20 cellular contexts compared by ENCODE assay signal in genomic region chr5:143019157-143019556, GRCh38.
DNase-seq lines count a peak whose midpoint lies in the region; ATAC-seq and TF ChIP-seq lines count a peak whose summit lies in the region.
"Had no signal": no experiment of that assay in that cellular context is flagged by ENCODE, and none has a peak within 500 bp of the region (broad histone marks: within the 10 kb centered on the region; RNA-seq: fewer than 3 reads in every experiment).

No MANE protein-coding gene starts in this region.

- 93% methylated on average over 4 of the region's 4 CpGs for WGBS in HUES64
- 74 to 83% (median 81%) methylated on average over 4 of the region's 4 CpGs for whole genome bisulfite sequencing in spleen, 5 donors

- H3K27me3 ChIP-seq in left ventricle myocardium inferior (ENCODE audit: low read depth) (no peaks in the 10 kb centered on the region), HUES64 (ENCODE audit: insufficient read depth, low read length) (no peaks in the 10 kb centered on the region), spleen (replicated peaks in 1 of 7) (no peaks in the 10 kb centered on the region)
- H3K27me3 ChIP-seq: breast epithelium had no signal

- DNase-seq in left ventricle myocardium inferior: no peak
- DNase-seq in cardiac septum (ENCODE audit: low spot score): no peak
- DNase-seq in activated naive CD8-positive, alpha-beta T cell treated with anti-CD3 and anti-CD28 coated beads, Interleukin-2, amount 50 U/mL, for 24 hours: no peak
- DNase-seq in cerebellum (ENCODE audit: low spot score): no peak
- no peak for DNase-seq in MCF 10A (ENCODE audit: unreplicated experiment)
- DNase-seq in spleen: no peak
- DNase-seq: activated CD8-positive, alpha-beta memory T cell treated with anti-CD3 and anti-CD28 coated beads, Interleukin-2, amount 10 ng/mL, durations not matched to agents 7 days and 5 days; DND-41; effector CD4-positive, alpha-beta T cell; GM23248; left ventricle myocardium superior; naive B cell; NCI-H146 had no signal

- CTCF ChIA-PET in MCF 10A (lab: Yijun Ruan, JAX): interaction anchor here (0.6 to 1.5 kb wide), 4 partner anchors 114 to 1119 kb away, joined by 3 to 5 read pairs (median 4); no protein-coding TSS in a partner anchor

- H3K4me3 ChIP-seq in left ventricle myocardium inferior (no peak overlapping the region), HUES64 (ENCODE audit: low read length) (no peak overlapping the region), spleen (no peak overlapping the region)
- H3K4me3 ChIP-seq: A549, breast epithelium, GM23248 had no signal

- H3K36me3 ChIP-seq in left ventricle myocardium inferior (peaks cover 8% of the 10 kb centered on the region), HUES64 (ENCODE audit: insufficient read depth, low read length) (no peaks in the 10 kb centered on the region; the same call in 1 of the 2 replicates), spleen (peaks cover 0 to 31% (median 0%) of the 10 kb centered on the region in 6 donors)
- H3K36me3 ChIP-seq: breast epithelium had no signal

- H3K4me1 Mint-ChIP-seq in activated naive CD8-positive, alpha-beta T cell treated with anti-CD3 and anti-CD28 coated beads, Interleukin-2, amount 50 U/mL, for 24 hours: peaks cover 79% of the 10 kb centered on the region
- H3K4me1 Mint-ChIP-seq in MCF 10A (ENCODE audit: insufficient read depth, unreplicated experiment): no peaks in the 10 kb centered on the region

- no TSS peak for BruUV-seq in MCF 10A (replicated peaks; lab: Mats Ljungman, UMichigan)

- peak overlapping the region; percentile 47 for H3K27ac Mint-ChIP-seq in activated naive CD8-positive, alpha-beta T cell treated with anti-CD3 and anti-CD28 coated beads, Interleukin-2, amount 50 U/mL, for 24 hours
- no peak overlapping the region for H3K27ac Mint-ChIP-seq in MCF 10A (ENCODE audit: low read depth, unreplicated experiment)
- H3K27ac Mint-ChIP-seq: activated CD8-positive, alpha-beta memory T cell treated with anti-CD3 and anti-CD28 coated beads, Interleukin-2, amount 10 ng/mL, durations not matched to agents 7 days and 5 days; activated naive CD4-positive, alpha-beta T cell treated with anti-CD3 and anti-CD28 coated beads, Interleukin-2, amount 50 U/mL, for 24 hours had no signal

- no peak overlapping the region for H3K9ac ChIP-seq in HUES64 (ENCODE audit: low read depth, low read length)
- H3K9ac ChIP-seq: GM23248 had no signal

- no peak for ATAC-seq in activated naive CD8-positive, alpha-beta T cell treated with anti-CD3 and anti-CD28 coated beads, Interleukin-2, amount 50 U/mL, for 24 hours
- ATAC-seq in GM19035 (IDR thresholded peaks at IDR 0.05; ENCODE audit: unreplicated experiment): no peak
- ATAC-seq: A549; activated CD8-positive, alpha-beta memory T cell treated with anti-CD3 and anti-CD28 coated beads, Interleukin-2, amount 10 ng/mL, durations not matched to agents 7 days and 5 days; left ventricle myocardium superior; Panc1 had no signal

- POLR2A ChIA-PET in MCF 10A (lab: Yijun Ruan, JAX): interaction anchor here (1.6 kb wide), 1 partner anchor 17 kb away, joined by 5 read pairs; no protein-coding TSS in a partner anchor

- peaks cover 8% of the 10 kb centered on the region for H3K9me3 Mint-ChIP-seq in activated naive CD8-positive, alpha-beta T cell treated with anti-CD3 and anti-CD28 coated beads, Interleukin-2, amount 50 U/mL, for 24 hours
- H3K9me3 Mint-ChIP-seq in MCF 10A (ENCODE audit: unreplicated experiment): no peaks in the 10 kb centered on the region
- H3K9me3 Mint-ChIP-seq: naive B cell had no signal

- intact Hi-C loops in left ventricle myocardium inferior (cut with micrococcal nuclease): loop anchor here (10.0 kb wide), 1 partner anchor 806 kb away; no protein-coding TSS in a partner anchor
- intact Hi-C loops in cardiac septum (cut with DNase I): no loop called here
- intact Hi-C loops in MCF 10A (cut with micrococcal nuclease): no loop called here
- intact Hi-C loops in spleen (cut with DNase I; ENCODE audit: low total_unique reads): loop anchor here (10.0 kb wide), 1 partner anchor 806 kb away; no protein-coding TSS in a partner anchor

- H3K4me3 Mint-ChIP-seq in activated naive CD8-positive, alpha-beta T cell treated with anti-CD3 and anti-CD28 coated beads, Interleukin-2, amount 50 U/mL, for 24 hours: no peak overlapping the region
- no peak overlapping the region for H3K4me3 Mint-ChIP-seq in MCF 10A (ENCODE audit: unreplicated experiment)
- H3K4me3 Mint-ChIP-seq: activated CD8-positive, alpha-beta memory T cell treated with anti-CD3 and anti-CD28 coated beads, Interleukin-2, amount 10 ng/mL, durations not matched to agents 7 days and 5 days; activated naive CD4-positive, alpha-beta T cell treated with anti-CD3 and anti-CD28 coated beads, Interleukin-2, amount 50 U/mL, for 24 hours; naive B cell had no signal

- no peak for TF ChIP-seq POLR2A in spleen (IDR thresholded peaks at IDR 0.05)

- peaks cover 6% of the 10 kb centered on the region for H3K9me3 ChIP-seq in left ventricle myocardium inferior (replicated peaks)
- no peaks in the 10 kb centered on the region for H3K9me3 ChIP-seq in HUES64 (ENCODE audit: insufficient read depth, low read depth, low read length)
- peaks cover 0 to 5% (median 0%) of the 10 kb centered on the region in 8 donors for H3K9me3 ChIP-seq in spleen
- H3K9me3 ChIP-seq: A549, breast epithelium had no signal

- no peaks in the 10 kb centered on the region for H3K27me3 Mint-ChIP-seq in activated naive CD8-positive, alpha-beta T cell treated with anti-CD3 and anti-CD28 coated beads, Interleukin-2, amount 50 U/mL, for 24 hours
- H3K27me3 Mint-ChIP-seq in MCF 10A (ENCODE audit: insufficient read depth, unreplicated experiment): no peaks in the 10 kb centered on the region
- H3K27me3 Mint-ChIP-seq: activated naive CD4-positive, alpha-beta T cell treated with anti-CD3 and anti-CD28 coated beads, Interleukin-2, amount 50 U/mL, for 24 hours; naive B cell had no signal

- peaks cover 29% of the 10 kb centered on the region for H3K36me3 Mint-ChIP-seq in activated naive CD8-positive, alpha-beta T cell treated with anti-CD3 and anti-CD28 coated beads, Interleukin-2, amount 50 U/mL, for 24 hours (ENCODE audit: low read depth)
- no peaks in the 10 kb centered on the region for H3K36me3 Mint-ChIP-seq in MCF 10A (ENCODE audit: insufficient read depth, unreplicated experiment)
- H3K36me3 Mint-ChIP-seq: naive B cell had no signal

- H3K4me1 ChIP-seq in left ventricle myocardium inferior: peaks cover 48% of the 10 kb centered on the region
- peaks cover 25% of the 10 kb centered on the region for H3K4me1 ChIP-seq in HUES64 (ENCODE audit: insufficient read depth, low read length)
- H3K4me1 ChIP-seq in spleen: peaks cover 0 to 30% (median 14%) of the 10 kb centered on the region in 6 donors
- H3K4me1 ChIP-seq: breast epithelium had no signal

- H3K27ac ChIP-seq in left ventricle myocardium inferior (replicated peaks) (peak overlapping the region; percentile 14), HUES64 (ENCODE audit: low read depth, low read length) (peak overlapping the region; percentile 61; the same call in 1 of the 2 replicates), spleen (no peak overlapping the region)
- H3K27ac ChIP-seq: A549, breast epithelium, GM23248, VCaP had no signal

- no peak for TF ChIP-seq CTCF in left ventricle myocardium inferior (IDR thresholded peaks at IDR 0.05; ENCODE audit: borderline replicate concordance)
- no peak for TF ChIP-seq CTCF in MCF 10A (IDR thresholded peaks at IDR 0.05; ENCODE audit: unreplicated experiment)
- no peak for TF ChIP-seq CTCF in spleen (IDR thresholded peaks at IDR 0.05 in 8 of 11, conservative IDR thresholded peaks at IDR 0.05 in 3 of 11)

Comparison
In these comparisons a context has a peak if more than half of its experiments do, and no peak if none do; other contexts are left out.
1. intact Hi-C loops: an anchor here in left ventricle myocardium inferior (10.0 kb wide) and spleen (10.0 kb wide); none called in cardiac septum and MCF 10A.
2. H3K27ac ChIP-seq: peak in left ventricle myocardium inferior (single experiment) and HUES64 (single experiment); none in spleen (0 of 8).